ENCODE assay signal across 13 cellular contexts in genomic region chr1:234583755-234584430, GRCh38. TPM values are rescaled to one million over a fixed set of nuclear protein-coding genes. Genes with fewer than 3 reads are reported as not detected.
A peak's percentile ranks its signal among the peaks of the same experiment; 100 is the strongest.
DNase-seq lines count a peak whose midpoint lies in the region; ATAC-seq and TF ChIP-seq lines count a peak whose summit lies in the region.
"Had no signal": no experiment of that assay in that cellular context is flagged by ENCODE, and none has a peak within 500 bp of the region (broad histone marks: within the 10 kb centered on the region; RNA-seq: fewer than 3 reads in every experiment).

No MANE protein-coding gene starts in this region.

- TF ChIP-seq POLR2A in adrenal gland (IDR thresholded peaks at IDR 0.05) (no peak), sigmoid colon (IDR thresholded peaks at IDR 0.05) (no peak)

- DNase-seq in adrenal gland (peak; percentile 44 to 81 (median 59)), left lobe of liver (ENCODE audit: low spot score) (peak; percentile 83), sigmoid colon (peak; percentile 84), SJCRH30 (no peak)
- DNase-seq: activated naive CD8-positive, alpha-beta T cell treated with anti-CD3 and anti-CD28 coated beads, Interleukin-2, amount 50 U/mL, for 24 hours; EL; foreskin keratinocyte; MM.1S; Peyer's patch had no signal

- H3K27me3 ChIP-seq in adrenal gland, result no peaks in the 10 kb centered on the region
- no peaks in the 10 kb centered on the region for H3K27me3 ChIP-seq in sigmoid colon
- no peaks in the 10 kb centered on the region for H3K27me3 ChIP-seq in SJCRH30
- H3K27me3 ChIP-seq: foreskin keratinocyte, Peyer's patch had no signal

- CTCF ChIA-PET in HEK293 (lab: Yijun Ruan, JAX), result interaction anchor here (0.6 to 2.5 kb wide), 6 partner anchors 9 to 1044 kb away, joined by 3 to 7 read pairs (median 3); no protein-coding TSS in a partner anchor

- H3K9me3 ChIP-seq in HEK293 (ENCODE audit: control insufficient read depth, insufficient read depth, low read depth, low read length) (no peaks in the 10 kb centered on the region), adrenal gland (replicated peaks in 1 of 3) (no peaks in the 10 kb centered on the region), sigmoid colon (no peaks in the 10 kb centered on the region), SJCRH30 (replicated peaks) (no peaks in the 10 kb centered on the region)
- H3K9me3 ChIP-seq: Peyer's patch had no signal

- H3K27ac ChIP-seq in HEK293 (ENCODE audit: extremely low read depth, low read depth, low read length) (no peak overlapping the region), adrenal gland (peak overlapping the region in 4 of 5 donors; percentile 25 to 88 (median 69)), sigmoid colon (peak overlapping the region; percentile 71 to 90 (median 89)), SJCRH30 (no peak overlapping the region)
- H3K27ac ChIP-seq: foreskin keratinocyte had no signal

- TF ChIP-seq CTCF in HEK293 (tag by site-specific recombination; IDR thresholded peaks at IDR 0.05) (no peak), adrenal gland (IDR thresholded peaks at IDR 0.05) (no peak), sigmoid colon (IDR thresholded peaks at IDR 0.05) (no peak)

- peak in 1 of 4 donors; percentile 18 for TF ChIP-seq EP300 in sigmoid colon (IDR thresholded peaks at IDR 0.05)

- peaks cover 7% of the 10 kb centered on the region; the same call in 1 of the 2 replicates for H3K4me1 ChIP-seq in HEK293 (ENCODE audit: control insufficient read depth, insufficient read depth, low read length)
- H3K4me1 ChIP-seq in adrenal gland (replicated peaks in 1 of 2), result peaks cover 22 to 30% of the 10 kb centered on the region in 2 donors
- peaks cover 0 to 58% (median 54%) of the 10 kb centered on the region in 4 donors for H3K4me1 ChIP-seq in sigmoid colon
- peaks cover 15% of the 10 kb centered on the region for H3K4me1 ChIP-seq in SJCRH30

- peak; percentile 87 for ATAC-seq in left lobe of liver
- ATAC-seq in HG03196 (IDR thresholded peaks at IDR 0.05; ENCODE audit: unreplicated experiment), result no peak
- no peak for ATAC-seq in HG03097 (IDR thresholded peaks at IDR 0.05; ENCODE audit: low FRiP score, unreplicated experiment)
- ATAC-seq in GM21447 (IDR thresholded peaks at IDR 0.05; ENCODE audit: unreplicated experiment), result no peak
- ATAC-seq: activated naive CD8-positive, alpha-beta T cell treated with anti-CD3 and anti-CD28 coated beads, Interleukin-2, amount 50 U/mL, for 24 hours; foreskin keratinocyte had no signal

- intact Hi-C loops in adrenal gland (cut with DNase I) (no loop called here), sigmoid colon (cut with DNase I) (loop anchor here (2.0 kb wide), 1 partner anchor 39 kb away; no protein-coding TSS in a partner anchor)

- POLR2A ChIA-PET in HEK293 (lab: Yijun Ruan, JAX), result interaction anchor here (0.8 to 1.6 kb wide), 4 partner anchors 14 to 85 kb away, joined by 3 to 4 read pairs (median 4); no protein-coding TSS in a partner anchor

- 47 to 64% (median 58%) methylated on average over 9 of the region's 9 CpGs for whole genome bisulfite sequencing in adrenal gland, 4 donors
- WGBS in sigmoid colon, 2 donors, result 86 to 89% methylated on average over 9 of the region's 9 CpGs

- H3K4me3 ChIP-seq in HEK293 (ENCODE audit: low read depth, low read length), result no peak overlapping the region
- no peak overlapping the region for H3K4me3 ChIP-seq in adrenal gland
- no peak overlapping the region for H3K4me3 ChIP-seq in sigmoid colon
- no peak overlapping the region for H3K4me3 ChIP-seq in SJCRH30
- H3K4me3 ChIP-seq: Peyer's patch had no signal

- H3K36me3 ChIP-seq in HEK293 (ENCODE audit: control insufficient read depth in 2 of 2, insufficient read depth in 1 of 2, low read length in 2 of 2) (no peaks in the 10 kb centered on the region), adrenal gland (replicated peaks in 1 of 2) (no peaks in the 10 kb centered on the region), sigmoid colon (no peaks in the 10 kb centered on the region), SJCRH30 (no peaks in the 10 kb centered on the region)
- H3K36me3 ChIP-seq: Peyer's patch had no signal

TF ChIP-seq in HEK293, 187 proteins besides CTCF, POLR2A, EP300 and RAD21:
- no peak for TF ChIP-seq ZNF121 (tag by site-specific recombination; IDR thresholded peaks at IDR 0.05)
- TF ChIP-seq ZNF768 (tag by site-specific recombination; IDR thresholded peaks at IDR 0.05), result no peak
- no peak for TF ChIP-seq ZNF473 (tag by site-specific recombination; IDR thresholded peaks at IDR 0.05)
- TF ChIP-seq ZNF223 (tag by site-specific recombination; IDR thresholded peaks at IDR 0.05), result 0 out of 2 replicates have a peak, but pooled peaks have one; percentile 7
- no peak for TF ChIP-seq ZNF530 (tag by site-specific recombination; IDR thresholded peaks at IDR 0.05; ENCODE audit: low read depth)
- no peak for TF ChIP-seq ZBTB7A (tag by site-specific recombination; IDR thresholded peaks at IDR 0.05; ENCODE audit: low read depth)
- TF ChIP-seq ZSCAN5A (tag by site-specific recombination; IDR thresholded peaks at IDR 0.05), result no peak
- peak; percentile 80 for TF ChIP-seq ZFHX2 (tag by site-specific recombination; conservative IDR thresholded peaks at IDR 0.05)
- TF ChIP-seq SCRT2 (tag by site-specific recombination; IDR thresholded peaks at IDR 0.05), result peak; percentile 59
- TF ChIP-seq ZNF146 (tag by site-specific recombination; IDR thresholded peaks at IDR 0.05), result no peak
- TF ChIP-seq MZF1 (tag by site-specific recombination; IDR thresholded peaks at IDR 0.05; ENCODE audit: borderline replicate concordance), result no peak
- no peak for TF ChIP-seq SCRT1 (tag by site-specific recombination; IDR thresholded peaks at IDR 0.05; ENCODE audit: borderline replicate concordance)
- peak; percentile 83 for TF ChIP-seq ZSCAN4 (tag by site-specific recombination; IDR thresholded peaks at IDR 0.05)
- TF ChIP-seq ZNF571 (tag by site-specific recombination; IDR thresholded peaks at IDR 0.05), result no peak
- no peak for TF ChIP-seq ZBTB17 (tag by site-specific recombination; IDR thresholded peaks at IDR 0.05)
- no peak for TF ChIP-seq ZNF623 (tag by site-specific recombination; IDR thresholded peaks at IDR 0.05)
- no peak for TF ChIP-seq ZNF792 (tag by site-specific recombination; IDR thresholded peaks at IDR 0.05)
- no peak for TF ChIP-seq ZNF37A (tag by site-specific recombination; IDR thresholded peaks at IDR 0.05)
- TF ChIP-seq EGR2 (tag by site-specific recombination; IDR thresholded peaks at IDR 0.05; ENCODE audit: low read depth), result peak; percentile 80
- TF ChIP-seq TCF7L2 (IDR thresholded peaks at IDR 0.05; ENCODE audit: borderline replicate concordance, low read depth, low read length), result no peak
- TF ChIP-seq KLF17 (tag by site-specific recombination; IDR thresholded peaks at IDR 0.05), result no peak
TF ChIP-seq in HEK293: peak in this region for 5.

RNA-seq across cellular contexts. Expression of gene IRF2BP2, which starts 26.1 kb away (rescaled TPM):
- total RNA-seq in adrenal gland (100 to 1,000 TPM in 4 of 8 donors, 10 to 100 TPM in 4; 66.5 to 182 (median 102) TPM), left lobe of liver (48.7 TPM), sigmoid colon (10 to 100 TPM; 43.8 to 80.9 (median 55.5) TPM)
- polyA plus RNA-seq in adrenal gland (10 to 100 TPM; 47.2 to 87.6 (median 67.4) TPM), sigmoid colon (10 to 100 TPM; 39.1 to 86.9 (median 66.1) TPM)
- total RNA-seq in SJCRH30 (2014; rRNA removed; shearing (Covaris generic)), result 33.2 and 41.1 TPM in 2 replicates

Comparison
In these comparisons a context has a peak if more than half of its experiments do, and no peak if none do; other contexts are left out.
1. H3K27ac ChIP-seq: peak in adrenal gland (4 of 5) and sigmoid colon (4 of 4); none in HEK293 (single experiment) and SJCRH30 (single experiment).
2. DNase-seq: peak in adrenal gland (7 of 7), left lobe of liver (single experiment) and sigmoid colon (single experiment); none in SJCRH30 (0 of 2).